Comparison of ENCODE assay signal across 17 cellular contexts in genomic region chr11:202490-202889, GRCh38. TPM values are rescaled to one million over a fixed set of nuclear protein-coding genes. Genes with fewer than 3 reads are reported as not detected.
DNase-seq lines count a peak whose midpoint lies in the region; ATAC-seq, FAIRE-seq and TF ChIP-seq lines count a peak whose summit lies in the region.
"Had no signal": no experiment of that assay in that cellular context is flagged by ENCODE, and none has a peak within 500 bp of the region (broad histone marks: within the 10 kb centered on the region; RNA-seq: fewer than 3 reads in every experiment).

No MANE protein-coding gene starts in this region.

- H3K27me3 Mint-ChIP-seq in activated T-cell treated with anti-CD3 and anti-CD28 coated beads, Interleukin-2, amount 50 U/mL, for 4 hours (ENCODE audit: low read depth), result no peaks in the 10 kb centered on the region
- H3K27me3 Mint-ChIP-seq in chondrocyte (ENCODE audit: low read depth), result no peaks in the 10 kb centered on the region

- peak overlapping the region; percentile 5 for H3K4me3 Mint-ChIP-seq in activated T-cell treated with anti-CD3 and anti-CD28 coated beads, Interleukin-2, amount 50 U/mL, for 4 hours
- no peak overlapping the region for H3K4me3 Mint-ChIP-seq in chondrocyte (ENCODE audit: unreplicated experiment)
- H3K4me3 Mint-ChIP-seq: HFFc6 had no signal

- H3K27ac ChIP-seq in WERI-Rb-1 (peak overlapping the region; percentile 78), small intestine (ENCODE audit: low read depth in 1 of 2, low read length in 1 of 2) (peak overlapping the region in 1 of 2 donors; percentile 60)
- H3K27ac ChIP-seq: parathyroid adenoma had no signal

- H3K4me1 ChIP-seq in small intestine (ENCODE audit: control insufficient read depth in 2 of 2, insufficient read depth in 1 of 2, low read depth in 1 of 2, low read length in 1 of 2), result peaks cover 2 to 5% of the 10 kb centered on the region in 2 donors

- DNase-seq in activated T-cell treated with anti-CD3 and anti-CD28 coated beads, Interleukin-2, amount 50 U/mL, for 4 hours, result no peak
- DNase-seq in activated T-cell treated with anti-CD3 and anti-CD28 coated beads for 4 hours (no peak), WERI-Rb-1 (no peak), chondrocyte (ENCODE audit: low spot score) (peak; percentile 48), posterior vena cava (ENCODE audit: low spot score) (peak; percentile 30), pons (ENCODE audit: low spot score) (no peak), NCI-H1105 treated with DMSO at 0.1 percent for 48 hours (lab: John Stamatoyannopoulos, UW) (no peak), small intestine (no peak)
- DNase-seq: amygdala, DMS 273 treated with DMSO at 0.1 percent for 48 hours, HFFc6, NCI-H2171 had no signal

- H3K9me3 Mint-ChIP-seq in activated T-cell treated with anti-CD3 and anti-CD28 coated beads, Interleukin-2, amount 50 U/mL, for 4 hours, result no peaks in the 10 kb centered on the region
- H3K9me3 Mint-ChIP-seq in chondrocyte (ENCODE audit: low read depth), result no peaks in the 10 kb centered on the region
- H3K9me3 Mint-ChIP-seq: HFFc6 had no signal

- H3K4me3 ChIP-seq in WERI-Rb-1 (ENCODE audit: low read depth, low read length) (no peak overlapping the region), small intestine (ENCODE audit: low read depth in 1 of 2, low read length in 2 of 2) (no peak overlapping the region)

- H3K27ac Mint-ChIP-seq in chondrocyte (ENCODE audit: unreplicated experiment), result no peak overlapping the region
- H3K27ac Mint-ChIP-seq: HFFc6 had no signal

- H3K9me3 ChIP-seq in WERI-Rb-1 (ENCODE audit: severe bottlenecking) (no peaks in the 10 kb centered on the region), small intestine (ENCODE audit: control insufficient read depth, low read depth) (no peaks in the 10 kb centered on the region)

- no peak for FAIRE-seq in small intestine (lab: Jason Lieb, UNC)

- no peaks in the 10 kb centered on the region for H3K27me3 ChIP-seq in WERI-Rb-1 (ENCODE audit: insufficient read depth, low read depth, severe bottlenecking)
- no peaks in the 10 kb centered on the region for H3K27me3 ChIP-seq in small intestine (ENCODE audit: control insufficient read depth in 2 of 2, insufficient read depth in 2 of 2, low read length in 2 of 2)

- peaks cover 4% of the 10 kb centered on the region for H3K36me3 Mint-ChIP-seq in activated T-cell treated with anti-CD3 and anti-CD28 coated beads, Interleukin-2, amount 50 U/mL, for 4 hours (ENCODE audit: insufficient read depth)
- H3K36me3 Mint-ChIP-seq in chondrocyte (ENCODE audit: low read depth), result peaks cover 13% of the 10 kb centered on the region

- intact Hi-C loops in posterior vena cava (cut with DNase I), result loop anchor here in 1 of 2 donors (10.0 kb wide), 1 partner anchor 162 kb away; the partner anchor contains the start of gene B4GALNT4

- WGBS in small intestine, 3 donors, result 77 to 85% (median 81%) methylated on average over 8 of the region's 8 CpGs

- no peak for ATAC-seq in activated T-cell treated with anti-CD3 and anti-CD28 coated beads, Interleukin-2, amount 50 U/mL, for 4 hours
- ATAC-seq: SK-N-SH treated with all-trans-retinoic acid at 6 μM for 48 hours had no signal

- peaks cover 46% of the 10 kb centered on the region for H3K4me1 Mint-ChIP-seq in activated T-cell treated with anti-CD3 and anti-CD28 coated beads, Interleukin-2, amount 50 U/mL, for 4 hours (ENCODE audit: low read depth)
- H3K4me1 Mint-ChIP-seq in chondrocyte (ENCODE audit: low read depth), result peaks cover 30% of the 10 kb centered on the region

- H3K36me3 ChIP-seq in WERI-Rb-1 (peaks cover 18% of the 10 kb centered on the region), small intestine (ENCODE audit: control insufficient read depth in 2 of 2, insufficient read depth in 2 of 2, low read length in 2 of 2) (peaks cover 0 to 5% of the 10 kb centered on the region in 2 donors)

- no peak for TF ChIP-seq CTCF in WERI-Rb-1 (IDR thresholded peaks at IDR 0.05; ENCODE audit: low read depth, low read length)
- no peak for TF ChIP-seq CTCF in chondrocyte (IDR thresholded peaks at IDR 0.05)

RNA-seq across cellular contexts. Expression of gene BET1L, which starts 4.7 kb away (rescaled TPM):
- total RNA-seq in activated T-cell treated with anti-CD3 and anti-CD28 coated beads, Interleukin-2, amount 50 U/mL, for 4 hours, result 10 to 100 TPM; 41.1 to 46.1 (median 42.6) TPM
- 58.0 to 71.1 TPM (median 59.6 TPM) in 3 replicates for total RNA-seq in chondrocyte
- total RNA-seq in posterior vena cava, result 10 to 100 TPM; 37.5 to 39.1 TPM
- polyA plus RNA-seq in small intestine, result 10 to 100 TPM; 30.4 to 39.8 (median 31.1) TPM

RNA-seq across cellular contexts. Expression of gene RIC8A, which starts 5.0 kb away (rescaled TPM):
- total RNA-seq in activated T-cell treated with anti-CD3 and anti-CD28 coated beads, Interleukin-2, amount 50 U/mL, for 4 hours, result 100 to 1,000 TPM; 145 to 152 (median 151) TPM
- total RNA-seq in chondrocyte (107 to 130 TPM (median 124 TPM) in 3 replicates), posterior vena cava (10 to 100 TPM; 73.8 to 87.5 TPM)
- polyA plus RNA-seq in small intestine, result 10 to 100 TPM; 59.1 to 64.3 (median 62.6) TPM

RNA-seq across cellular contexts. Expression of gene SCGB1C1, which starts 9.6 kb away (rescaled TPM):
- total RNA-seq in activated T-cell treated with anti-CD3 and anti-CD28 coated beads, Interleukin-2, amount 50 U/mL, for 4 hours, result not detected
- not detected in 3 replicates for total RNA-seq in chondrocyte
- total RNA-seq in posterior vena cava, result not detected
- not detected for polyA plus RNA-seq in small intestine
- total RNA-seq: dermis microvascular lymphatic vessel endothelial cell, fibroblast of lung, HFFc6, ureter had no signal
- polyA plus RNA-seq: fibroblast of lung had no signal

RNA-seq across cellular contexts. Expression of gene SIRT3, which starts 33.7 kb away (rescaled TPM):
- 10 to 100 TPM in 1 of 3 donors, 1 to 10 TPM in 2; 7.0 to 12.6 (median 8.3) TPM for total RNA-seq in activated T-cell treated with anti-CD3 and anti-CD28 coated beads, Interleukin-2, amount 50 U/mL, for 4 hours
- 14.5 to 20.9 TPM (median 18.5 TPM) in 3 replicates for total RNA-seq in chondrocyte
- total RNA-seq in posterior vena cava, result 10 to 100 TPM in 1 of 2 donors, 1 to 10 TPM in 1; 9.1 to 13.3 TPM
- 10 to 100 TPM; 15.9 to 23.0 (median 16.1) TPM for polyA plus RNA-seq in small intestine

RNA-seq across cellular contexts. Expression of gene PSMD13, which starts 34.3 kb away (rescaled TPM):
- total RNA-seq in activated T-cell treated with anti-CD3 and anti-CD28 coated beads, Interleukin-2, amount 50 U/mL, for 4 hours, result 100 to 1,000 TPM; 348 to 399 (median 390) TPM
- 103 to 122 TPM (median 104 TPM) in 3 replicates for total RNA-seq in chondrocyte
- 10 to 100 TPM; 83.2 to 89.6 TPM for total RNA-seq in posterior vena cava
- 100 to 1,000 TPM; 144 to 159 (median 155) TPM for polyA plus RNA-seq in small intestine

Comparison
In these comparisons a context has a peak if more than half of its experiments do, and no peak if none do; other contexts are left out.
1. DNase-seq: peak in chondrocyte (single experiment) and posterior vena cava (single experiment); none in activated T-cell treated with anti-CD3 and anti-CD28 coated beads, Interleukin-2, amount 50 U/mL, for 4 hours (single experiment), activated T-cell treated with anti-CD3 and anti-CD28 coated beads for 4 hours (single experiment), WERI-Rb-1 (single experiment), pons (single experiment), NCI-H1105 treated with DMSO at 0.1 percent for 48 hours (single experiment) and small intestine (single experiment).